32 cellular contexts compared by ENCODE assay signal in genomic region chr15:76035593-76035992, GRCh38.
"Had no signal": no experiment of that assay in that cellular context is flagged by ENCODE, and none has a peak within 500 bp of the region (broad histone marks: within the 10 kb centered on the region; RNA-seq: fewer than 3 reads in every experiment).

No MANE protein-coding gene starts in this region.

- H3K4me3 ChIP-seq: adrenal gland, body of pancreas, breast epithelium, Peyer's patch, SJSA1 had no signal

- ATAC-seq: activated CD8-positive, alpha-beta memory T cell treated with anti-CD3 and anti-CD28 coated beads, Interleukin-2, amount 10 ng/mL, durations not matched to agents 7 days and 5 days; activated T-cell treated with anti-CD3 and anti-CD28 coated beads, Interleukin-2, amount 50 U/mL, for 72 hours; activated T-helper 17 cell treated with anti-CD3 and anti-CD28 coated beads, Interleukin-2, amount 50 U/mL, for 72 hours; body of pancreas; PC-3 had no signal

- H3K9me3 ChIP-seq: adrenal gland, body of pancreas, Peyer's patch, SJSA1, SK-N-SH had no signal

- H3K27me3 ChIP-seq: adrenal gland, body of pancreas, breast epithelium, Peyer's patch, SJSA1 had no signal

- H3K9ac ChIP-seq: SK-N-SH had no signal

- H3K36me3 ChIP-seq: adrenal gland, breast epithelium, Peyer's patch, SJSA1 had no signal

- DNase-seq: activated B cell treated with CpG ODN at 0.5 μM for 24 hours; activated CD4-positive, alpha-beta memory T cell treated with anti-CD3 and anti-CD28 coated beads, Interleukin-2, amount 10 ng/mL, durations not matched to agents 7 days and 5 days; activated CD4-positive, alpha-beta T cell treated with anti-CD3 and anti-CD28 coated beads for 48 hours; activated CD4-positive, CD25-positive, alpha-beta regulatory T cell treated with anti-CD3 and anti-CD28 coated beads, Interleukin-2, amount 50 U/mL, for 72 hours; activated CD8-positive, alpha-beta memory T cell treated with anti-CD3 and anti-CD28 coated beads for 24 hours; activated CD8-positive, alpha-beta memory T cell treated with anti-CD3 and anti-CD28 coated beads, Interleukin-2, amount 10 ng/mL, durations not matched to agents 7 days and 5 days; activated CD8-positive, alpha-beta memory T cell treated with anti-CD3 and anti-CD28 coated beads, Interleukin-2, amount 50 U/mL, for 48 hours; activated effector memory CD4-positive, alpha-beta T cell treated with anti-CD3 and anti-CD28 coated beads, Interleukin-2, amount 50 U/mL, for 16 hours; activated naive CD4-positive, alpha-beta T cell treated with Interleukin-2 at 50 U/mL for 16 hours; activated T-cell treated with anti-CD3 and anti-CD28 coated beads, Interleukin-2, amount 50 U/mL, for 1 hour; activated T-cell treated with anti-CD3 and anti-CD28 coated beads, Interleukin-2, amount 50 U/mL, for 72 hours; adrenal gland; body of pancreas; Karpas-422; NCI-H1105 treated with DMSO at 0.1 percent for 48 hours; NCI-H1436; NCI-H1694; NCI-H1930; NCI-H2081 treated with DMSO at 0.1 percent for 48 hours; NCI-H226; NCI-H446 treated with DMSO at 0.1 percent for 48 hours; NCI-H524; NCI-H748 treated with DMSO at 0.1 percent for 48 hours; NK-92 treated with Interleukin-12 subunit alpha and Interleukin-12 subunit beta, amount 100 ng/mL, for 24 hours; PC-3; Peyer's patch; RPMI8226; SHP77 treated with DMSO at 0.1 percent for 48 hours; SK-N-SH had no signal

- H3K27ac ChIP-seq: adrenal gland, body of pancreas, breast epithelium, Peyer's patch, SJSA1 had no signal

- H3K4me1 ChIP-seq: adrenal gland, body of pancreas, breast epithelium, Peyer's patch, SJSA1 had no signal
